In the genomic region with DNA sequence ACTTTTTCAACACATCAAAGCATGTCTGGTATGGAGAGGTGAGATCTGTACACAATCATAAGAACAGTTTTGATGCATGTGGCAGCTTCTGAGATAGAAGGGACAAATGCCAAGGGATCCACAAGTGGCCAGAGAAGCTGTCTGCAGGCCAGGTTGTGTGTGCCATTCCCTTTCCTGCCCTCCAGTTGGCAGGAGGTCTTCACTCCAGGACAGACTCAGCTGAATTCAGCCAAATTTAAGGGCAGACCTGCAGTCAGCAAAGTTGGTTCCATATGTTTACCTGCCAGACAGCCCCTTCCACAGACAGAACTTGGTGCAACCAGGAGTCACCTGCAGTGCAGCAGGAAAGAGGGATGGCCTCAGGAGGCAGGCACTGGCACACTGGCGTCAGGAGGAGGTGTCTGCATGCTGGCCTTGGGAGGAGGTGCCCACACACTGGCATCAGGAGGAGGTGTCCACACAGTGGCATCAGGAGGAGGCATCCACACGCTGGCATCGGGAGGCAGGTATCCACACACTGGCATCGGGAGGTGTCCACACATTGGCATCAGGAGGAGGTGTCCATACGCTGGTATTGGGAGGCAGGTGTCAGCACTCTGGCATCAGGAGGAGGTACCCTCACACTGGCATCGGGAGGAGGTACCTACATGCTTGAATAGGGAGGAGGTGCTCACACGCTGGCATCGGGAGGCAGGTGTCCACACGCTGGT, we compare ENCODE assay signal across 1 cellular context.
TF ChIP-seq lines count a peak whose summit lies in the region.

No MANE protein-coding gene starts in this region.

TF ChIP-seq in K562, 482 proteins besides CTCF, POLR2A, EP300 and RAD21:
- TF ChIP-seq, protein P1, sequence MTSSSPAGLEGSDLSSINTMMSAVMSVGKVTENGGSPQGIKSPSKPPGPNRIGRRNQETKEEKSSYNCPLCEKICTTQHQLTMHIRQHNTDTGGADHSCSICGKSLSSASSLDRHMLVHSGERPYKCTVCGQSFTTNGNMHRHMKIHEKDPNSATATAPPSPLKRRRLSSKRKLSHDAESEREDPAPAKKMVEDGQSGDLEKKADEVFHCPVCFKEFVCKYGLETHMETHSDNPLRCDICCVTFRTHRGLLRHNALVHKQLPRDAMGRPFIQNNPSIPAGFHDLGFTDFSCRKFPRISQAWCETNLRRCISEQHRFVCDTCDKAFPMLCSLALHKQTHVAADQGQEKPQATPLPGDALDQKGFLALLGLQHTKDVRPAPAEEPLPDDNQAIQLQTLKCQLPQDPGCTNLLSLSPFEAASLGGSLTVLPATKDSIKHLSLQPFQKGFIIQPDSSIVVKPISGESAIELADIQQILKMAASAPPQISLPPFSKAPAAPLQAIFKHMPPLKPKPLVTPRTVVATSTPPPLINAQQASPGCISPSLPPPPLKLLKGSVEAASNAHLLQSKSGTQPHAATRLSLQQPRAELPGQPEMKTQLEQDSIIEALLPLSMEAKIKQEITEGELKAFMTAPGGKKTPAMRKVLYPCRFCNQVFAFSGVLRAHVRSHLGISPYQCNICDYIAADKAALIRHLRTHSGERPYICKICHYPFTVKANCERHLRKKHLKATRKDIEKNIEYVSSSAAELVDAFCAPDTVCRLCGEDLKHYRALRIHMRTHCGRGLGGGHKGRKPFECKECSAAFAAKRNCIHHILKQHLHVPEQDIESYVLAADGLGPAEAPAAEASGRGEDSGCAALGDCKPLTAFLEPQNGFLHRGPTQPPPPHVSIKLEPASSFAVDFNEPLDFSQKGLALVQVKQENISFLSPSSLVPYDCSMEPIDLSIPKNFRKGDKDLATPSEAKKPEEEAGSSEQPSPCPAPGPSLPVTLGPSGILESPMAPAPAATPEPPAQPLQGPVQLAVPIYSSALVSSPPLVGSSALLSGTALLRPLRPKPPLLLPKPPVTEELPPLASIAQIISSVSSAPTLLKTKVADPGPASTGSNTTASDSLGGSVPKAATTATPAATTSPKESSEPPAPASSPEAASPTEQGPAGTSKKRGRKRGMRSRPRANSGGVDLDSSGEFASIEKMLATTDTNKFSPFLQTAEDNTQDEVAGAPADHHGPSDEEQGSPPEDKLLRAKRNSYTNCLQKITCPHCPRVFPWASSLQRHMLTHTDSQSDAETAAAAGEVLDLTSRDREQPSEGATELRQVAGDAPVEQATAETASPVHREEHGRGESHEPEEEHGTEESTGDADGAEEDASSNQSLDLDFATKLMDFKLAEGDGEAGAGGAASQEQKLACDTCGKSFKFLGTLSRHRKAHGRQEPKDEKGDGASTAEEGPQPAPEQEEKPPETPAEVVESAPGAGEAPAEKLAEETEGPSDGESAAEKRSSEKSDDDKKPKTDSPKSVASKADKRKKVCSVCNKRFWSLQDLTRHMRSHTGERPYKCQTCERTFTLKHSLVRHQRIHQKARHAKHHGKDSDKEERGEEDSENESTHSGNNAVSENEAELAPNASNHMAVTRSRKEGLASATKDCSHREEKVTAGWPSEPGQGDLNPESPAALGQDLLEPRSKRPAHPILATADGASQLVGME (CRISPR knock-in tag; IDR thresholded peaks at IDR 0.05): no peak
- TF ChIP-seq ZNF133 (CRISPR knock-in tag; IDR thresholded peaks at IDR 0.05): no peak
- no peak for TF ChIP-seq ZC3H11A (IDR thresholded peaks at IDR 0.05; ENCODE audit: low read depth, low read length)
- no peak for TF ChIP-seq PHF21A (IDR thresholded peaks at IDR 0.05; ENCODE audit: borderline replicate concordance, low read depth)
- no peak for TF ChIP-seq SIRT6 (IDR thresholded peaks at IDR 0.05; ENCODE audit: low read depth, low read length)
- peak; percentile 61 for TF ChIP-seq CREBBP (IDR thresholded peaks at IDR 0.05; ENCODE audit: low read depth, low read length)
- TF ChIP-seq COPS2 (conservative IDR thresholded peaks at IDR 0.05): no peak
- TF ChIP-seq, protein P2, sequence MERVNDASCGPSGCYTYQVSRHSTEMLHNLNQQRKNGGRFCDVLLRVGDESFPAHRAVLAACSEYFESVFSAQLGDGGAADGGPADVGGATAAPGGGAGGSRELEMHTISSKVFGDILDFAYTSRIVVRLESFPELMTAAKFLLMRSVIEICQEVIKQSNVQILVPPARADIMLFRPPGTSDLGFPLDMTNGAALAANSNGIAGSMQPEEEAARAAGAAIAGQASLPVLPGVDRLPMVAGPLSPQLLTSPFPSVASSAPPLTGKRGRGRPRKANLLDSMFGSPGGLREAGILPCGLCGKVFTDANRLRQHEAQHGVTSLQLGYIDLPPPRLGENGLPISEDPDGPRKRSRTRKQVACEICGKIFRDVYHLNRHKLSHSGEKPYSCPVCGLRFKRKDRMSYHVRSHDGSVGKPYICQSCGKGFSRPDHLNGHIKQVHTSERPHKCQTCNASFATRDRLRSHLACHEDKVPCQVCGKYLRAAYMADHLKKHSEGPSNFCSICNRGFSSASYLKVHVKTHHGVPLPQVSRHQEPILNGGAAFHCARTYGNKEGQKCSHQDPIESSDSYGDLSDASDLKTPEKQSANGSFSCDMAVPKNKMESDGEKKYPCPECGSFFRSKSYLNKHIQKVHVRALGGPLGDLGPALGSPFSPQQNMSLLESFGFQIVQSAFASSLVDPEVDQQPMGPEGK (CRISPR knock-in tag; IDR thresholded peaks at IDR 0.05; ENCODE audit: borderline replicate concordance): no peak
TF ChIP-seq in K562: peak in this region for 1.
